In genomic region chr14:64417771-64418125, GRCh38 we compare ENCODE assay signal across 24 cellular contexts.
"Had no signal": no experiment of that assay in that cellular context is flagged by ENCODE, and none has a peak within 500 bp of the region (broad histone marks: within the 10 kb centered on the region; RNA-seq: fewer than 3 reads in every experiment).

No MANE protein-coding gene starts in this region.

- H3K9me3 Mint-ChIP-seq: activated naive CD8-positive, alpha-beta T cell treated with anti-CD3 and anti-CD28 coated beads, Interleukin-2, amount 10 ng/mL, durations not matched to agents 7 days and 5 days; activated T-cell treated with anti-CD3 and anti-CD28 coated beads, Interleukin-2, amount 50 U/mL, for 24 hours; T-helper 1 cell treated with Interleukin-12 subunit alpha and Interleukin-12 subunit beta and Interleukin-4 antibody, amounts not matched to agents 30 μg/mL and 1 μg/mL, for 36 hours had no signal

- H3K27ac Mint-ChIP-seq: activated CD8-positive, alpha-beta memory T cell treated with anti-CD3 and anti-CD28 coated beads, Interleukin-2, amount 10 ng/mL, durations not matched to agents 7 days and 5 days; activated naive CD8-positive, alpha-beta T cell treated with anti-CD3 and anti-CD28 coated beads, Interleukin-2, amount 10 ng/mL, durations not matched to agents 7 days and 5 days; activated T-cell treated with anti-CD3 and anti-CD28 coated beads, Interleukin-2, amount 50 U/mL, for 24 hours; T-helper 1 cell treated with Interleukin-12 subunit alpha and Interleukin-12 subunit beta and Interleukin-4 antibody, amounts not matched to agents 30 μg/mL and 1 μg/mL, for 36 hours had no signal

- H3K4me3 Mint-ChIP-seq: activated CD8-positive, alpha-beta memory T cell treated with anti-CD3 and anti-CD28 coated beads, Interleukin-2, amount 10 ng/mL, durations not matched to agents 7 days and 5 days; activated naive CD8-positive, alpha-beta T cell treated with anti-CD3 and anti-CD28 coated beads, Interleukin-2, amount 10 ng/mL, durations not matched to agents 7 days and 5 days; activated T-cell treated with anti-CD3 and anti-CD28 coated beads, Interleukin-2, amount 50 U/mL, for 24 hours; T-helper 1 cell treated with Interleukin-12 subunit alpha and Interleukin-12 subunit beta and Interleukin-4 antibody, amounts not matched to agents 30 μg/mL and 1 μg/mL, for 36 hours had no signal

- H3K4me3 ChIP-seq: adrenal gland, breast epithelium had no signal

- H3K4me1 ChIP-seq: breast epithelium had no signal

- H3K4me2 ChIP-seq: KMS-11 had no signal

- H3K27me3 ChIP-seq: adrenal gland, breast epithelium had no signal

- ATAC-seq: activated CD4-positive, CD25-positive, alpha-beta regulatory T cell treated with anti-CD3 and anti-CD28 coated beads, Interleukin-2, amount 50 U/mL, for 24 hours; activated CD8-positive, alpha-beta memory T cell treated with anti-CD3 and anti-CD28 coated beads, Interleukin-2, amount 10 ng/mL, durations not matched to agents 7 days and 5 days; Panc1 had no signal

- H3K27me3 Mint-ChIP-seq: activated CD8-positive, alpha-beta memory T cell treated with anti-CD3 and anti-CD28 coated beads, Interleukin-2, amount 10 ng/mL, durations not matched to agents 7 days and 5 days; activated naive CD8-positive, alpha-beta T cell treated with anti-CD3 and anti-CD28 coated beads, Interleukin-2, amount 10 ng/mL, durations not matched to agents 7 days and 5 days; activated T-cell treated with anti-CD3 and anti-CD28 coated beads, Interleukin-2, amount 50 U/mL, for 24 hours had no signal

- DNase-seq: activated CD4-positive, alpha-beta T cell treated with anti-CD3 and anti-CD28 coated beads for 4 hours; activated CD8-positive, alpha-beta memory T cell treated with anti-CD3 and anti-CD28 coated beads, Interleukin-2, amount 10 ng/mL, durations not matched to agents 7 days and 5 days; activated gamma-delta T cell treated with Interleukin-2 at 50 U/mL for 16 hours; activated naive CD4-positive, alpha-beta T cell treated with anti-CD3 and anti-CD28 coated beads, Interleukin-2, amount 50 U/mL, for 16 hours; activated naive CD8-positive, alpha-beta T cell treated with anti-CD3 and anti-CD28 coated beads, Interleukin-2, amount 10 ng/mL, durations not matched to agents 7 days and 5 days; activated T-cell treated with anti-CD3 and anti-CD28 coated beads, Interleukin-2, amount 50 U/mL, for 24 hours; aorta; central memory CD4-positive, alpha-beta T cell; NCI-H1092; NCI-H1417 treated with DMSO at 0.1 percent for 48 hours; NCI-H1694; NCI-H2029; NCI-H2107; NCI-H226; NCI-H526 treated with DMSO at 0.1 percent for 48 hours; NCI-H82; Right ventricle myocardium superior; RPMI8226 had no signal

- H3K9me3 ChIP-seq: adrenal gland, breast epithelium had no signal

- H3K27ac ChIP-seq: adrenal gland, breast epithelium, KMS-11 had no signal

- H3K9ac ChIP-seq: KMS-11 had no signal
